Comparison of ENCODE assay signal across 21 cellular contexts in the genomic region with DNA sequence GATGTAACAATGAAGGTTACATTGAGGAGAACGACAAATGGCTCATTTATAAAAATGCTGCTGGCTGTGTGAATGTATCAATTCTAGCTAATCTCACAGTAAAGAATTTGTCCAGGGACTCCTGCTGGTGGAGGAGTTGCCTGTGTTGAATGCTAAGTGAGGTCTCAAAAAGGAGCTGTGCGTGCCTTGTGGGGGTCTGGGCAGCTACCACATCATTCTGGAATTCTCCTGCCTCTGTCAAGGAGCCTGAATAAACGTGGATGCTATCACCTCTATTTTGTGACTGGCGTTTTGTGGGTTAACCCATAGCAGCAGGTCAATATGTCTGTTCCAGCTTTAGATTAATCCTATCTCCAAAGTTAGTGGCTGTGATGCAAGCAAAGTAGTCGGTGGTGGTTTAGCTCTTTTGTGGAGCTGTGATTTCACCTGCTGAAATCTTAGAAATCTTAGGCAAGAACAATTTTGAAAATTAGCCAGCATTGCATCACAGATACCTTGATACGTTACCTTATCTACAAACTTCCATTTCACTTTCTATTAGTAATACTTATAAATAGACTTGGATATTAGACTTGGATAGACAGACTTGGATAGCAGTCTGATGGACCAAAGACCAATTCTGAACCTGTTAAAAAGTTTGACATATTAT.
A peak's percentile ranks its signal among the peaks of the same experiment; 100 is the strongest.
DNase-seq lines count a peak whose midpoint lies in the region; ATAC-seq and TF ChIP-seq lines count a peak whose summit lies in the region.
"Had no signal": no experiment of that assay in that cellular context is flagged by ENCODE, and none has a peak within 500 bp of the region (broad histone marks: within the 10 kb centered on the region; RNA-seq: fewer than 3 reads in every experiment).

No MANE protein-coding gene starts in this region.

- peaks cover 0 to 16% (median 3%) of the 10 kb centered on the region in 4 donors for H3K36me3 ChIP-seq in esophagus muscularis mucosa
- no peaks in the 10 kb centered on the region for H3K36me3 ChIP-seq in adrenal gland (replicated peaks in 1 of 2)
- H3K36me3 ChIP-seq: breast epithelium, tibial artery had no signal

- H3K27me3 ChIP-seq in esophagus muscularis mucosa = no peaks in the 10 kb centered on the region
- no peaks in the 10 kb centered on the region for H3K27me3 ChIP-seq in adrenal gland
- H3K27me3 ChIP-seq: breast epithelium, dorsolateral prefrontal cortex, tibial artery had no signal

- no peak for ATAC-seq in left ventricle myocardium superior
- no peak for ATAC-seq in GM19035 (IDR thresholded peaks at IDR 0.05; ENCODE audit: unreplicated experiment)
- no peak for ATAC-seq in GM21526 (IDR thresholded peaks at IDR 0.05; ENCODE audit: low FRiP score, unreplicated experiment)
- ATAC-seq: activated T-cell treated with anti-CD3 and anti-CD28 coated beads, Interleukin-2, amount 50 U/mL, for 4 hours; Right ventricle myocardium inferior had no signal

- 83% methylated on average over 6 of the region's 6 CpGs for WGBS in esophagus muscularis mucosa
- 66 to 76% (median 69%) methylated on average over 6 of the region's 6 CpGs for WGBS in adrenal gland, 4 donors

- H3K9me3 ChIP-seq in esophagus muscularis mucosa (no peaks in the 10 kb centered on the region), adrenal gland (replicated peaks in 1 of 3) (no peaks in the 10 kb centered on the region)
- H3K9me3 ChIP-seq: breast epithelium, tibial artery had no signal

- no peak for TF ChIP-seq CTCF in esophagus muscularis mucosa (IDR thresholded peaks at IDR 0.05)
- no peak for TF ChIP-seq CTCF in nephron (IDR thresholded peaks at IDR 0.05; ENCODE audit: unreplicated experiment in 3 of 3)
- no peak for TF ChIP-seq CTCF in adrenal gland (IDR thresholded peaks at IDR 0.05)

- intact Hi-C loops in cardiac septum (cut with DNase I) = no loop called here
- intact Hi-C loops in left ventricle myocardium superior (cut with micrococcal nuclease) = no loop called here
- intact Hi-C loops in esophagus muscularis mucosa (cut with DNase I) = loop anchor here (10.0 kb wide), 1 partner anchor 153 kb away; no protein-coding TSS in a partner anchor
- intact Hi-C loops in adrenal gland (cut with DNase I) = no loop called here

- H3K4me1 ChIP-seq in esophagus muscularis mucosa (peaks cover 6 to 59% (median 47%) of the 10 kb centered on the region in 4 donors), adrenal gland (replicated peaks in 1 of 2) (no peaks in the 10 kb centered on the region)
- H3K4me1 ChIP-seq: breast epithelium, parathyroid adenoma had no signal

- no peak for TF ChIP-seq EP300 in esophagus muscularis mucosa (IDR thresholded peaks at IDR 0.05)

- no peak for TF ChIP-seq POLR2A in esophagus muscularis mucosa (IDR thresholded peaks at IDR 0.05; ENCODE audit: low read depth)
- TF ChIP-seq POLR2A in adrenal gland (IDR thresholded peaks at IDR 0.05) = no peak

- H3K4me3 ChIP-seq in esophagus muscularis mucosa (no peak overlapping the region), adrenal gland (no peak overlapping the region)
- H3K4me3 ChIP-seq: breast epithelium, dorsolateral prefrontal cortex, tibial artery had no signal

- no peak overlapping the region for H3K4me3 Mint-ChIP-seq in nephron
- H3K4me3 Mint-ChIP-seq: activated naive CD4-positive, alpha-beta T cell treated with anti-CD3 and anti-CD28 coated beads, Interleukin-2, amount 50 U/mL, for 24 hours; activated T-cell treated with anti-CD3 and anti-CD28 coated beads, Interleukin-2, amount 50 U/mL, for 4 hours; CD4-positive, alpha-beta T cell had no signal

- H3K27ac ChIP-seq in esophagus muscularis mucosa (replicated peaks in 1 of 4) (peak overlapping the region; percentile 84 to 93 (median 89)), adrenal gland (no peak overlapping the region)
- H3K27ac ChIP-seq: parathyroid adenoma, VCaP had no signal

- peak; percentile 5 for DNase-seq in cardiac septum (ENCODE audit: low spot score)
- no peak for DNase-seq in left ventricle myocardium superior
- DNase-seq in esophagus muscularis mucosa (ENCODE audit: extremely low spot score) = no peak
- no peak for DNase-seq in NCI-H1436 treated with DMSO at 0.1 percent for 48 hours (lab: John Stamatoyannopoulos, UW)
- DNase-seq in adrenal gland = no peak
- DNase-seq: activated CD4-positive, alpha-beta T cell treated with anti-CD3 and anti-CD28 coated beads, Interleukin-2, amount 50 U/mL, for 48 hours; activated T-cell treated with anti-CD3 and anti-CD28 coated beads, Interleukin-2, amount 50 U/mL, for 4 hours; CD4-positive, alpha-beta T cell; DMS79; dorsolateral prefrontal cortex; NK-92 treated with Interleukin-12 subunit alpha and Interleukin-12 subunit beta, amount 100 ng/mL, for 24 hours; T-helper 1 cell; tibial artery had no signal

- peak overlapping the region; percentile 20 to 70 (median 65) for H3K27ac Mint-ChIP-seq in nephron
- H3K27ac Mint-ChIP-seq: activated naive CD4-positive, alpha-beta T cell treated with anti-CD3 and anti-CD28 coated beads, Interleukin-2, amount 50 U/mL, for 24 hours; CD4-positive, alpha-beta T cell had no signal

- H3K27me3 Mint-ChIP-seq in nephron (ENCODE audit: low read depth) = no peaks in the 10 kb centered on the region
- H3K27me3 Mint-ChIP-seq: activated naive CD4-positive, alpha-beta T cell treated with anti-CD3 and anti-CD28 coated beads, Interleukin-2, amount 50 U/mL, for 24 hours; CD4-positive, alpha-beta T cell had no signal

- H3K36me3 Mint-ChIP-seq in nephron (ENCODE audit: low read depth) = no peaks in the 10 kb centered on the region
- H3K36me3 Mint-ChIP-seq: activated naive CD4-positive, alpha-beta T cell treated with anti-CD3 and anti-CD28 coated beads, Interleukin-2, amount 50 U/mL, for 24 hours had no signal

- peaks cover 42% of the 10 kb centered on the region for H3K4me1 Mint-ChIP-seq in nephron

- H3K9me3 Mint-ChIP-seq in nephron = no peaks in the 10 kb centered on the region
- H3K9me3 Mint-ChIP-seq: activated naive CD4-positive, alpha-beta T cell treated with anti-CD3 and anti-CD28 coated beads, Interleukin-2, amount 50 U/mL, for 24 hours; activated T-cell treated with anti-CD3 and anti-CD28 coated beads, Interleukin-2, amount 50 U/mL, for 4 hours; CD4-positive, alpha-beta T cell had no signal

Comparison
In these comparisons a context has a peak if more than half of its experiments do, and no peak if none do; other contexts are left out.
1. H3K27ac ChIP-seq: peak in esophagus muscularis mucosa (4 of 4); none in adrenal gland (0 of 5).